ENCODE assay signal across 8 cellular contexts in the genomic region with DNA sequence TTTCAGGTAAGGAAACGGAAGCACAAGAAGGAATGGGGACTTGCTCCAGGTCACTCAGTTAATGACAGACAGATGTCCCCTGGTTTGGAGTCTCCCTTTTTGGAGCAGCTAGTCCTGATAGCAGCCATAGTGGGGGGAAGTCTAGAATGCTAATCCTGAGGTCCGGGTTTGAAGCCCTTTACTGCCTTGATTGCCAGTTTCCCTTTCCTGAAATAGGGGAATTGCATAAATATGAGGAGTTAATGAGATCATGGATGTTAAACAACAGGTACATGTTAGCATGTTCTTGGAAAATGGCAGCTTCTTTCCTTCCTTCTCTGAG. TPM values are rescaled to one million over a fixed set of nuclear protein-coding genes. Genes with fewer than 3 reads are reported as not detected.
DNase-seq lines count a peak whose midpoint lies in the region; ATAC-seq, FAIRE-seq and TF ChIP-seq lines count a peak whose summit lies in the region.

No MANE protein-coding gene starts in this region.

- peaks cover 3% of the 10 kb centered on the region for H3K27me3 Mint-ChIP-seq in activated naive CD8-positive, alpha-beta T cell treated with anti-CD3 and anti-CD28 coated beads, Interleukin-2, amount 10 ng/mL, durations not matched to agents 7 days and 5 days

- peak overlapping the region; percentile 98 for H3K27ac Mint-ChIP-seq in activated naive CD8-positive, alpha-beta T cell treated with anti-CD3 and anti-CD28 coated beads, Interleukin-2, amount 10 ng/mL, durations not matched to agents 7 days and 5 days

- H3K4me3 ChIP-seq in SK-N-SH (ENCODE audit: low read depth in 2 of 2, low read length in 1 of 2) (peak overlapping the region; percentile 81 to 82), kidney (ENCODE audit: low read length in 2 of 2) (peak overlapping the region; percentile 72 to 96)

- ATAC-seq in SK-N-SH treated with all-trans-retinoic acid at 6 μM for 48 hours (no peak), GM21786 (IDR thresholded peaks at IDR 0.05; ENCODE audit: unreplicated experiment) (no peak)
- ATAC-seq in activated naive CD8-positive, alpha-beta T cell treated with anti-CD3 and anti-CD28 coated beads, Interleukin-2, amount 10 ng/mL, durations not matched to agents 7 days and 5 days (ENCODE audit: low read depth) = no peak

- H3K36me3 ChIP-seq in SK-N-SH (replicated peaks in 1 of 2; ENCODE audit: control insufficient read depth in 1 of 2, insufficient read depth in 2 of 2, low read length in 1 of 2) (peaks cover 0 to 4% of the 10 kb centered on the region in 2 experiments), kidney (ENCODE audit: control insufficient read depth in 1 of 2, insufficient read depth in 2 of 2, low read length in 2 of 2) (no peaks in the 10 kb centered on the region)

- peaks cover 29% of the 10 kb centered on the region; the same call in 1 of the 2 replicates for H3K79me2 ChIP-seq in SK-N-SH (ENCODE audit: insufficient read depth)

- 18% methylated on average over 2 of the region's 2 CpGs for WGBS in SK-N-SH (ENCODE audit: low lambda C conversion rate)

- TF ChIP-seq CTCF in SK-N-SH (IDR thresholded peaks at IDR 0.05) = no peak
- no peak for TF ChIP-seq CTCF in kidney (IDR thresholded peaks at IDR 0.05; ENCODE audit: borderline replicate concordance, extremely low read depth, insufficient read depth)

- no peak for TF ChIP-seq RAD21 in SK-N-SH (IDR thresholded peaks at IDR 0.05; ENCODE audit: low read length)

- no peaks in the 10 kb centered on the region for H3K27me3 ChIP-seq in SK-N-SH (ENCODE audit: insufficient read depth)

- H3K9me3 ChIP-seq in SK-N-SH (no peaks in the 10 kb centered on the region), kidney (ENCODE audit: control insufficient read depth in 1 of 2, low read length in 2 of 2) (no peaks in the 10 kb centered on the region)

- in situ Hi-C loops in G401 (cut with HindIII; ENCODE audit: low sequenced_read_pairs) = no loop called here

- peaks cover 6% of the 10 kb centered on the region for H3F3A ChIP-seq in SK-N-SH (replicated peaks; ENCODE audit: insufficient read depth)

- peaks cover 24% of the 10 kb centered on the region for H3K4me1 Mint-ChIP-seq in activated naive CD8-positive, alpha-beta T cell treated with anti-CD3 and anti-CD28 coated beads, Interleukin-2, amount 10 ng/mL, durations not matched to agents 7 days and 5 days

- CTCF ChIA-PET in SK-N-SH (lab: Yijun Ruan, JAX) = interaction anchor here (0.6 to 2.3 kb wide), 12 partner anchors 47 to 285 kb away, joined by 3 to 13 read pairs (median 4); partner anchors contain the start of gene SERINC3

- no peak for TF ChIP-seq EP300 in SK-N-SH (IDR thresholded peaks at IDR 0.05; ENCODE audit: borderline replicate concordance in 1 of 2, low read depth in 1 of 2, low read length in 1 of 2)

- no peaks in the 10 kb centered on the region for H3K9me2 ChIP-seq in SK-N-SH

- intact Hi-C loops in kidney (cut with DNase I) = no loop called here

- peaks cover 0 to 16% of the 10 kb centered on the region in 2 experiments; a peak in 2 of 4 replicates for H3K4me1 ChIP-seq in SK-N-SH (ENCODE audit: control insufficient read depth in 1 of 2, insufficient read depth in 2 of 2, low read depth in 1 of 2, low read length in 1 of 2)
- H3K4me1 ChIP-seq in kidney (ENCODE audit: control insufficient read depth in 1 of 2, insufficient read depth in 1 of 2, low read depth in 1 of 2, low read length in 2 of 2) = peaks cover 0 to 12% of the 10 kb centered on the region in 2 donors

- H3K4me2 ChIP-seq in SK-N-SH = peak overlapping the region; percentile 85

- peaks cover 1% of the 10 kb centered on the region for H3K36me3 Mint-ChIP-seq in activated naive CD8-positive, alpha-beta T cell treated with anti-CD3 and anti-CD28 coated beads, Interleukin-2, amount 10 ng/mL, durations not matched to agents 7 days and 5 days

- no peaks in the 10 kb centered on the region for H4K20me1 ChIP-seq in SK-N-SH (ENCODE audit: insufficient read depth)

- peak; percentile 38 for DNase-seq in SK-N-SH
- DNase-seq in activated naive CD8-positive, alpha-beta T cell treated with anti-CD3 and anti-CD28 coated beads, Interleukin-2, amount 10 ng/mL, durations not matched to agents 7 days and 5 days = no peak
- DNase-seq in kidney = no peak
- DNase-seq in G401 (ENCODE audit: low spot score) = no peak
- DNase-seq in ureter (ENCODE audit: low spot score) = no peak

- H3K27ac ChIP-seq in SK-N-SH (ENCODE audit: low read depth in 2 of 2, low read length in 1 of 2) = peak overlapping the region; percentile 72 to 89; a peak in 2 of 4 replicates
- H3K27ac ChIP-seq in kidney (ENCODE audit: low read depth in 2 of 2, low read length in 2 of 2) = peak overlapping the region; percentile 61 to 81
- peak overlapping the region; percentile 80 for H3K27ac ChIP-seq in temporal lobe (ENCODE audit: low read depth, low read length)

- H3K9ac ChIP-seq in SK-N-SH (peak overlapping the region; percentile 85), kidney (ENCODE audit: low read length in 2 of 2) (peak overlapping the region; percentile 52 to 95)

- H2AFZ ChIP-seq in SK-N-SH (ENCODE audit: low read depth) = peak overlapping the region; percentile 93

- peak overlapping the region; percentile 94 for H3K4me3 Mint-ChIP-seq in activated naive CD8-positive, alpha-beta T cell treated with anti-CD3 and anti-CD28 coated beads, Interleukin-2, amount 10 ng/mL, durations not matched to agents 7 days and 5 days

- H3K9me3 Mint-ChIP-seq in activated naive CD8-positive, alpha-beta T cell treated with anti-CD3 and anti-CD28 coated beads, Interleukin-2, amount 10 ng/mL, durations not matched to agents 7 days and 5 days = no peaks in the 10 kb centered on the region

- POLR2A ChIA-PET in SK-N-SH (lab: Yijun Ruan, JAX) = interaction anchor here (0.6 to 1.1 kb wide), 3 partner anchors 10 to 110 kb away, joined by 4 to 9 read pairs (median 6); partner anchors contain the start of gene SERINC3
- POLR2A ChIA-PET in activated naive CD8-positive, alpha-beta T cell treated with anti-CD3 and anti-CD28 coated beads, Interleukin-2, amount 10 ng/mL, durations not matched to agents 7 days and 5 days (lab: Charles Lee) = interaction anchor here (0.5 to 1.7 kb wide), 10 partner anchors 16 to 216 kb away, joined by 3 to 14 read pairs (median 4); partner anchors contain the start of genes FITM2 and SERINC3

- FAIRE-seq in kidney (lab: Jason Lieb, UNC) = no peak

TF ChIP-seq in SK-N-SH, 30 proteins besides CTCF, POLR2A, EP300 and RAD21:
- no peak for TF ChIP-seq RFX5 (IDR thresholded peaks at IDR 0.05; ENCODE audit: low read length)
- TF ChIP-seq FOSL2 (IDR thresholded peaks at IDR 0.05; ENCODE audit: borderline replicate concordance, low read depth) = no peak
- TF ChIP-seq FOXM1 (IDR thresholded peaks at IDR 0.05; ENCODE audit: low read depth) = no peak

TF ChIP-seq in SK-N-SH treated with all-trans-retinoic acid at 6 μM for 48 hours, 23 proteins besides CTCF, POLR2A, EP300 and RAD21 (continues in another document):
- TF ChIP-seq, protein P1, sequence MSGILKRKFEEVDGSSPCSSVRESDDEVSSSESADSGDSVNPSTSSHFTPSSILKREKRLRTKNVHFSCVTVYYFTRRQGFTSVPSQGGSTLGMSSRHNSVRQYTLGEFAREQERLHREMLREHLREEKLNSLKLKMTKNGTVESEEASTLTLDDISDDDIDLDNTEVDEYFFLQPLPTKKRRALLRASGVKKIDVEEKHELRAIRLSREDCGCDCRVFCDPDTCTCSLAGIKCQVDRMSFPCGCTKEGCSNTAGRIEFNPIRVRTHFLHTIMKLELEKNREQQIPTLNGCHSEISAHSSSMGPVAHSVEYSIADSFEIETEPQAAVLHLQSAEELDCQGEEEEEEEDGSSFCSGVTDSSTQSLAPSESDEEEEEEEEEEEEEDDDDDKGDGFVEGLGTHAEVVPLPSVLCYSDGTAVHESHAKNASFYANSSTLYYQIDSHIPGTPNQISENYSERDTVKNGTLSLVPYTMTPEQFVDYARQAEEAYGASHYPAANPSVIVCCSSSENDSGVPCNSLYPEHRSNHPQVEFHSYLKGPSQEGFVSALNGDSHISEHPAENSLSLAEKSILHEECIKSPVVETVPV (CRISPR knock-in tag; IDR thresholded peaks at IDR 0.05) = no peak
- TF ChIP-seq BACH2 (CRISPR knock-in tag; IDR thresholded peaks at IDR 0.05; ENCODE audit: borderline replicate concordance) (no peak), ESRRG (CRISPR knock-in tag; IDR thresholded peaks at IDR 0.05) (no peak), CSDC2 (CRISPR knock-in tag; IDR thresholded peaks at IDR 0.05) (no peak), SNAI2 (CRISPR knock-in tag; IDR thresholded peaks at IDR 0.05) (no peak)
- TF ChIP-seq, protein P2, sequence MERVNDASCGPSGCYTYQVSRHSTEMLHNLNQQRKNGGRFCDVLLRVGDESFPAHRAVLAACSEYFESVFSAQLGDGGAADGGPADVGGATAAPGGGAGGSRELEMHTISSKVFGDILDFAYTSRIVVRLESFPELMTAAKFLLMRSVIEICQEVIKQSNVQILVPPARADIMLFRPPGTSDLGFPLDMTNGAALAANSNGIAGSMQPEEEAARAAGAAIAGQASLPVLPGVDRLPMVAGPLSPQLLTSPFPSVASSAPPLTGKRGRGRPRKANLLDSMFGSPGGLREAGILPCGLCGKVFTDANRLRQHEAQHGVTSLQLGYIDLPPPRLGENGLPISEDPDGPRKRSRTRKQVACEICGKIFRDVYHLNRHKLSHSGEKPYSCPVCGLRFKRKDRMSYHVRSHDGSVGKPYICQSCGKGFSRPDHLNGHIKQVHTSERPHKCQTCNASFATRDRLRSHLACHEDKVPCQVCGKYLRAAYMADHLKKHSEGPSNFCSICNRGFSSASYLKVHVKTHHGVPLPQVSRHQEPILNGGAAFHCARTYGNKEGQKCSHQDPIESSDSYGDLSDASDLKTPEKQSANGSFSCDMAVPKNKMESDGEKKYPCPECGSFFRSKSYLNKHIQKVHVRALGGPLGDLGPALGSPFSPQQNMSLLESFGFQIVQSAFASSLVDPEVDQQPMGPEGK (CRISPR knock-in tag; IDR thresholded peaks at IDR 0.05; ENCODE audit: borderline replicate concordance) = no peak

RNA-seq across cellular contexts. Expression of gene TTPAL, which starts 0.3 kb away (rescaled TPM):
- 4.9 and 5.7 TPM in 2 replicates for polyA plus RNA-seq in SK-N-SH (2012; rRNA removed)
- 5.4 and 5.6 TPM in 2 replicates for polyA plus RNA-seq in SK-N-SH (2012; cell fraction: cytosol; rRNA removed)
- 12.4 and 16.5 TPM in 2 replicates for polyA plus RNA-seq in SK-N-SH (2012; cell fraction: nucleus; rRNA removed)
- 10 to 100 TPM; 16.4 to 16.9 TPM for total RNA-seq in activated naive CD8-positive, alpha-beta T cell treated with anti-CD3 and anti-CD28 coated beads, Interleukin-2, amount 10 ng/mL, durations not matched to agents 7 days and 5 days
- total RNA-seq in kidney = 13.5 TPM
- 3.5 TPM for polyA plus RNA-seq in kidney (ENCODE audit: insufficient read depth, low read depth, low replicate concordance)
- 8.6 TPM for total RNA-seq in temporal lobe
- total RNA-seq in G401 (2014; rRNA removed; shearing (Covaris generic)) = 4.5 and 6.1 TPM in 2 replicates
- 25.5 TPM for total RNA-seq in ureter

RNA-seq across cellular contexts. Expression of gene SERINC3, which starts 46.5 kb away (rescaled TPM):
- polyA plus RNA-seq in SK-N-SH (2012; rRNA removed) = 105 and 173 TPM in 2 replicates
- polyA plus RNA-seq in SK-N-SH (2012; cell fraction: cytosol; rRNA removed) = 101 and 124 TPM in 2 replicates
- polyA plus RNA-seq in SK-N-SH (2012; cell fraction: nucleus; rRNA removed) = 71.6 and 109 TPM in 2 replicates
- 10 to 100 TPM; 71.5 to 72.7 TPM for total RNA-seq in activated naive CD8-positive, alpha-beta T cell treated with anti-CD3 and anti-CD28 coated beads, Interleukin-2, amount 10 ng/mL, durations not matched to agents 7 days and 5 days
- total RNA-seq in kidney = 90.4 TPM
- polyA plus RNA-seq in kidney (ENCODE audit: insufficient read depth, low read depth, low replicate concordance) = 41.6 TPM
- 57.8 TPM for total RNA-seq in temporal lobe
- 23.9 and 28.0 TPM in 2 replicates for total RNA-seq in G401 (2014; rRNA removed; shearing (Covaris generic))
- 93.1 TPM for total RNA-seq in ureter
